In the genomic region with DNA sequence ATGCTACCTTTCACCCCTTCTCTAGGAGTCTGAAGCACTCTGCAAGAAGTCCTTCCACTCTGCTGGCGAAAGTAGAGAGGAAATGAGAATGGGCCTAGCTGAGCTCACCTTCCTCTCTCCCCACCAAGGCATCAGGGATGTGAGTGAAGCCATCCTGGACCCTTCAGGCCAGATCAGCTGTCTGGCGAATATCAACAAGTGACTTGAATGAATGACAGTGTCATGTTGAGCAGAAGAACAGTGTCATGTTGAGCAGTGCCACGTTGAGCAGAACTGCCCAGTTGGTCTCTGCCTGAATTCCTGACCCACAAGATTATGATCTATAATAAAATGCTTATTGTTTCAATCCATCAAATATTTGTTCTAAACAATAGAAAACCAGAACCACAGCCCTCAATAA, we compare ENCODE assay signal across 25 cellular contexts.
"Had no signal": no experiment of that assay in that cellular context is flagged by ENCODE, and none has a peak within 500 bp of the region (broad histone marks: within the 10 kb centered on the region; RNA-seq: fewer than 3 reads in every experiment).

No MANE protein-coding gene starts in this region.

- H3K4me3 ChIP-seq: left ventricle myocardium inferior, lung, mucosa of descending colon, ovary, right atrium auricular region, skin epidermis, suprapubic skin, thoracic aorta, tibial artery, upper lobe of right lung had no signal

- H3K4me1 ChIP-seq: left ventricle myocardium inferior, right atrium auricular region, suprapubic skin, tibial artery, upper lobe of right lung had no signal

- H3K27me3 ChIP-seq: ovary, right atrium auricular region, suprapubic skin, tibial artery, upper lobe of right lung had no signal

- H3K36me3 ChIP-seq: left ventricle myocardium inferior, ovary, right atrium auricular region, suprapubic skin, thoracic aorta, tibial artery, upper lobe of right lung had no signal

- H3K27me3 Mint-ChIP-seq: progenitor cell of endocrine pancreas had no signal

- FAIRE-seq: urothelium cell line had no signal

- H3K9me3 Mint-ChIP-seq: naive thymus-derived CD4-positive, alpha-beta T cell; stimulated activated naive CD8-positive, alpha-beta T cell treated with anti-CD3 and anti-CD28 coated beads, Interleukin-15, Interleukin-2, amounts not matched to agents 100 ng/mL and 50 ng/mL, for 24 hours had no signal

- H3K9me3 ChIP-seq: left ventricle myocardium inferior, mucosa of descending colon, ovary, right atrium auricular region, suprapubic skin, thoracic aorta, tibial artery, upper lobe of right lung had no signal

- H3K36me3 Mint-ChIP-seq: naive thymus-derived CD4-positive, alpha-beta T cell; natural killer cell treated with Interleukin-12 subunit alpha and Interleukin-12 subunit beta and Interleukin-15 and Interleukin-18, amount 100 ng/mL, for 72 hours had no signal

- H3K27ac ChIP-seq: left ventricle myocardium inferior, ovary, right atrium auricular region, suprapubic skin, thoracic aorta, tibial artery, upper lobe of right lung had no signal

- DNase-seq: hypothalamus; islet precursor cell; left ventricle myocardium inferior; midbrain; mucosa of descending colon; naive thymus-derived CD4-positive, alpha-beta T cell; ovary; stimulated activated CD4-positive, alpha-beta T cell treated with anti-CD3 and anti-CD28 coated beads, Interleukin-12 subunit alpha, Interleukin-12 subunit beta, amount 100 ng/mL, for 4 hours; stimulated activated CD4-positive, alpha-beta T cell treated with anti-CD3 and anti-CD28 coated beads, Interleukin-15, amount 100 ng/mL, for 24 hours; stimulated activated CD4-positive, alpha-beta T cell treated with anti-CD3 and anti-CD28 coated beads, Interleukin-2, amount 100 ng/mL, for 24 hours; stimulated activated CD4-positive, alpha-beta T cell treated with anti-CD3 and anti-CD28 coated beads, Interleukin-4, amount 100 ng/mL, for 1 hour; stimulated activated naive CD4-positive, alpha-beta T cell; tibial artery; trophoblast cell; upper lobe of right lung had no signal

- H3K27ac Mint-ChIP-seq: naive thymus-derived CD4-positive, alpha-beta T cell; natural killer cell treated with Interleukin-12 subunit alpha and Interleukin-12 subunit beta and Interleukin-15 and Interleukin-18, amount 100 ng/mL, for 72 hours; progenitor cell of endocrine pancreas; stimulated activated naive CD8-positive, alpha-beta T cell treated with anti-CD3 and anti-CD28 coated beads, Interleukin-15, Interleukin-2, amounts not matched to agents 100 ng/mL and 50 ng/mL, for 24 hours had no signal

- H3K4me3 Mint-ChIP-seq: naive thymus-derived CD4-positive, alpha-beta T cell; natural killer cell treated with Interleukin-12 subunit alpha and Interleukin-12 subunit beta and Interleukin-15 and Interleukin-18, amount 100 ng/mL, for 72 hours; stimulated activated naive CD8-positive, alpha-beta T cell treated with anti-CD3 and anti-CD28 coated beads, Interleukin-15, Interleukin-2, amounts not matched to agents 100 ng/mL and 50 ng/mL, for 24 hours had no signal

- ATAC-seq: mucosa of descending colon; naive thymus-derived CD4-positive, alpha-beta T cell; natural killer cell treated with Interleukin-12 subunit alpha and Interleukin-12 subunit beta and Interleukin-15 and Interleukin-18, amount 100 ng/mL, for 72 hours; sciatic nerve; upper lobe of right lung had no signal

- H3K4me1 Mint-ChIP-seq: naive thymus-derived CD4-positive, alpha-beta T cell had no signal
